12 cellular contexts compared by ENCODE assay signal in genomic region chr11:118889796-118890195, GRCh38. TPM values are rescaled to one million over a fixed set of nuclear protein-coding genes. Genes with fewer than 3 reads are reported as not detected.
DNase-seq lines count a peak whose midpoint lies in the region; ATAC-seq, FAIRE-seq and TF ChIP-seq lines count a peak whose summit lies in the region.
"Had no signal": no experiment of that assay in that cellular context is flagged by ENCODE, and none has a peak within 500 bp of the region (broad histone marks: within the 10 kb centered on the region; RNA-seq: fewer than 3 reads in every experiment).

No MANE protein-coding gene starts in this region.

- ATAC-seq in omental fat pad (ENCODE audit: low FRiP score): peak; percentile 87

- H3K9me3 ChIP-seq in OCI-LY7 (ENCODE audit: low read length): no peaks in the 10 kb centered on the region

- DNase-seq in AG08396 (ENCODE audit: low spot score) (peak; percentile 79), OCI-LY7 (ENCODE audit: low spot score) (no peak), fibroblast of pulmonary artery (ENCODE audit: low read depth) (peak; percentile 35), omental fat pad (ENCODE audit: low spot score) (no peak), HTR-8/SVneo (ENCODE audit: insufficient read length, low spot score) (no peak), NCI-H446 treated with DMSO at 0.1 percent for 48 hours (lab: John Stamatoyannopoulos, UW) (no peak)
- no peak for DNase-seq in activated T-helper 2 cell treated with anti-CD3 and anti-CD28 coated beads, Interferon-gamma antibody, Interleukin-2, Interleukin-4, amounts not matched to agents 10 μg/mL and 5 μg/mL and 100 μg/mL, durations not matched to agents 14 hours and 24 hours and 36 hours (ENCODE audit: low spot score)
- DNase-seq in activated CD8-positive, alpha-beta memory T cell treated with anti-CD3 and anti-CD28 coated beads for 24 hours: no peak
- DNase-seq: NCI-H1694 treated with DMSO at 0.1 percent for 48 hours; stimulated activated CD4-positive, alpha-beta T cell treated with anti-CD3 and anti-CD28 coated beads, Interleukin-4, amount 100 ng/mL, for 24 hours had no signal

- BruUV-seq in OCI-LY7 (replicated peaks; lab: Mats Ljungman, UMichigan): no TSS peak

- H3K36me3 ChIP-seq in OCI-LY7 (ENCODE audit: insufficient read depth, low read length): no peaks in the 10 kb centered on the region

- peaks cover 44% of the 10 kb centered on the region for H3K4me1 Mint-ChIP-seq in activated T-helper 2 cell treated with anti-CD3 and anti-CD28 coated beads, Interferon-gamma antibody, Interleukin-2, Interleukin-4, amounts not matched to agents 10 μg/mL and 5 μg/mL and 100 μg/mL, durations not matched to agents 14 hours and 24 hours and 36 hours (ENCODE audit: low read depth)

- no peak overlapping the region for H3K4me3 Mint-ChIP-seq in activated T-helper 2 cell treated with anti-CD3 and anti-CD28 coated beads, Interferon-gamma antibody, Interleukin-2, Interleukin-4, amounts not matched to agents 10 μg/mL and 5 μg/mL and 100 μg/mL, durations not matched to agents 14 hours and 24 hours and 36 hours (ENCODE audit: low read depth)

- CTCF ChIA-PET in OCI-LY7 (lab: Charles Lee; ENCODE audit: unreplicated experiment): no interaction called here

- intact Hi-C loops in OCI-LY7 (cut with micrococcal nuclease; ENCODE audit: unreplicated experiment): no loop called here
- intact Hi-C loops in activated T-helper 2 cell treated with anti-CD3 and anti-CD28 coated beads, Interferon-gamma antibody, Interleukin-2, Interleukin-4, amounts not matched to agents 10 μg/mL and 5 μg/mL and 100 μg/mL, durations not matched to agents 14 hours and 24 hours and 36 hours (cut with micrococcal nuclease): no loop called here

- peak overlapping the region; percentile 75; the same call in 1 of the 2 replicates for H3K4me2 ChIP-seq in OCI-LY7 (ENCODE audit: low read length)

- no peak overlapping the region for H3K27ac ChIP-seq in OCI-LY7 (ENCODE audit: low read depth, low read length, poor library complexity, severe bottlenecking)

- H3K9me2 ChIP-seq in OCI-LY7 (ENCODE audit: insufficient read depth, low read length): no peaks in the 10 kb centered on the region

- no peaks in the 10 kb centered on the region for H4K20me1 ChIP-seq in OCI-LY7 (ENCODE audit: insufficient read depth, low read length)

- TF ChIP-seq CTCF in OCI-LY7 (conservative IDR thresholded peaks at IDR 0.05; ENCODE audit: low read length) (no peak), fibroblast of pulmonary artery (IDR thresholded peaks at IDR 0.05; ENCODE audit: low read length, missing control alignments) (no peak), omental fat pad (IDR thresholded peaks at IDR 0.05) (no peak)

- POLR2A ChIA-PET in OCI-LY7 (lab: Charles Lee): no interaction called here

- H3K27ac Mint-ChIP-seq in activated T-helper 2 cell treated with anti-CD3 and anti-CD28 coated beads, Interferon-gamma antibody, Interleukin-2, Interleukin-4, amounts not matched to agents 10 μg/mL and 5 μg/mL and 100 μg/mL, durations not matched to agents 14 hours and 24 hours and 36 hours: no peak overlapping the region

- peaks cover 100% of the 10 kb centered on the region for H3K4me1 ChIP-seq in OCI-LY7 (ENCODE audit: insufficient read depth, low read length, poor library complexity, severe bottlenecking)

- no peak overlapping the region for H3K4me3 ChIP-seq in OCI-LY7 (ENCODE audit: low read depth, low read length, poor library complexity, severe bottlenecking)
- no peak overlapping the region for H3K4me3 ChIP-seq in fibroblast of pulmonary artery (replicated peaks; ENCODE audit: low read depth, low read length)

- no peak for FAIRE-seq in HTR-8/SVneo (lab: Jason Lieb, UNC)

- no peaks in the 10 kb centered on the region for H3K79me2 ChIP-seq in OCI-LY7 (ENCODE audit: insufficient read depth, low read depth, low read length)

- no peak overlapping the region for H2AFZ ChIP-seq in OCI-LY7 (ENCODE audit: low read length)

- no peaks in the 10 kb centered on the region for H3K9me3 Mint-ChIP-seq in activated T-helper 2 cell treated with anti-CD3 and anti-CD28 coated beads, Interferon-gamma antibody, Interleukin-2, Interleukin-4, amounts not matched to agents 10 μg/mL and 5 μg/mL and 100 μg/mL, durations not matched to agents 14 hours and 24 hours and 36 hours

- H3K27me3 Mint-ChIP-seq in activated T-helper 2 cell treated with anti-CD3 and anti-CD28 coated beads, Interferon-gamma antibody, Interleukin-2, Interleukin-4, amounts not matched to agents 10 μg/mL and 5 μg/mL and 100 μg/mL, durations not matched to agents 14 hours and 24 hours and 36 hours (ENCODE audit: low read depth): no peaks in the 10 kb centered on the region

- H3K36me3 Mint-ChIP-seq in activated T-helper 2 cell treated with anti-CD3 and anti-CD28 coated beads, Interferon-gamma antibody, Interleukin-2, Interleukin-4, amounts not matched to agents 10 μg/mL and 5 μg/mL and 100 μg/mL, durations not matched to agents 14 hours and 24 hours and 36 hours (ENCODE audit: low read depth): peaks cover 22% of the 10 kb centered on the region

RNA-seq across cellular contexts. Expression of gene CXCR5, which starts 6.1 kb away (rescaled TPM):
- total RNA-seq in OCI-LY7 (2014; rRNA removed; shearing (Covaris generic)): 1.4 and 3.3 TPM in 2 replicates
- total RNA-seq in OCI-LY7 (2022): 7.1 and 7.3 TPM in 2 replicates
- total RNA-seq in omental fat pad: under 1 TPM in 2 of 4 donors, not detected in 2; 0.09 to 0.12 TPM
- 7.5 and 8.1 TPM in 2 replicates for total RNA-seq in activated T-helper 2 cell treated with anti-CD3 and anti-CD28 coated beads, Interferon-gamma antibody, Interleukin-2, Interleukin-4, amounts not matched to agents 10 μg/mL and 5 μg/mL and 100 μg/mL, durations not matched to agents 14 hours and 24 hours and 36 hours
- total RNA-seq: dermis microvascular lymphatic vessel endothelial cell, liver had no signal

RNA-seq across cellular contexts. Expression of gene BCL9L, which starts 35.9 kb away (rescaled TPM):
- 3.7 and 6.4 TPM in 2 replicates for total RNA-seq in OCI-LY7 (2014; rRNA removed; shearing (Covaris generic))
- total RNA-seq in OCI-LY7 (2022): 14.8 and 16.6 TPM in 2 replicates
- total RNA-seq in omental fat pad: 10 to 100 TPM; 13.5 to 24.0 (median 17.3) TPM
- 21.9 and 23.7 TPM in 2 replicates for total RNA-seq in activated T-helper 2 cell treated with anti-CD3 and anti-CD28 coated beads, Interferon-gamma antibody, Interleukin-2, Interleukin-4, amounts not matched to agents 10 μg/mL and 5 μg/mL and 100 μg/mL, durations not matched to agents 14 hours and 24 hours and 36 hours

Comparison
In these comparisons a context has a peak if more than half of its experiments do, and no peak if none do; other contexts are left out.
1. DNase-seq: peak in AG08396 (single experiment) and fibroblast of pulmonary artery (single experiment); none in OCI-LY7 (single experiment), omental fat pad (single experiment), HTR-8/SVneo (single experiment), NCI-H446 treated with DMSO at 0.1 percent for 48 hours (single experiment), activated T-helper 2 cell treated with anti-CD3 and anti-CD28 coated beads, Interferon-gamma antibody, Interleukin-2, Interleukin-4, amounts not matched to agents 10 μg/mL and 5 μg/mL and 100 μg/mL, durations not matched to agents 14 hours and 24 hours and 36 hours (single experiment) and activated CD8-positive, alpha-beta memory T cell treated with anti-CD3 and anti-CD28 coated beads for 24 hours (single experiment).